ENCODE assay signal across 2 cellular contexts in the genomic region with DNA sequence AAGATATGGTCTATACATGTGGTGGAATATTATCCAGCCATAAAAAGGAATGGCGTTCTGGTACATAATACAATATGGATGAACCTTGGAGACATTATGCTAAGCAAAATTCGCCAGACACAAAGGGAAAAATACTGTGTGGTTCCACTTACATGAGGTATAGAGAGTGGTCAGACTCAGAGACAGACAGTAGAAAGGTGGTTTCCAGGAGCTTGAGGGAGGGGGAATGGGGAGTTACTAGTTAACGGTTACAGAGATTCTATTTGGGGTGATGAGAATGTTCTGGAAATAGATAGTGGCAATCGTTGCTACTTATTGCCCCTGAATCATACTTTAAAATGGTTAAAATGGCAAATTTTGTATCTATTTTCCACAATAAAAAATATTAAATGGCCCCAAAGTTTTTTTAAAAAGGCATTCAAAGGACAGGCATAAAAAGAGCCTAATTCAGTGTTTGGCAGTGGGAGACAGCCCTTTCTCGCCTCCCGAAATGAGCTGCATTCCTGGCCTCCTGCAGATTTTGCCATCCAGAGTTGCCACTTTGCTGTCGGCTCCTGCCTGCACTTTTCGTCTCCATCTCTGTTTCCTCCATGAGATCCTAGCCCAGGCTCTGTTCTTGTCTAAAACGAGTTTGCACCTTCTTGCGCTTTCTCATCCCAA.
TF ChIP-seq lines count a peak whose summit lies in the region.

No MANE protein-coding gene starts in this region.

TF ChIP-seq in SK-N-SH, 30 proteins besides CTCF, POLR2A, EP300 and RAD21 (continued from another document):
- TF ChIP-seq, protein P1, sequence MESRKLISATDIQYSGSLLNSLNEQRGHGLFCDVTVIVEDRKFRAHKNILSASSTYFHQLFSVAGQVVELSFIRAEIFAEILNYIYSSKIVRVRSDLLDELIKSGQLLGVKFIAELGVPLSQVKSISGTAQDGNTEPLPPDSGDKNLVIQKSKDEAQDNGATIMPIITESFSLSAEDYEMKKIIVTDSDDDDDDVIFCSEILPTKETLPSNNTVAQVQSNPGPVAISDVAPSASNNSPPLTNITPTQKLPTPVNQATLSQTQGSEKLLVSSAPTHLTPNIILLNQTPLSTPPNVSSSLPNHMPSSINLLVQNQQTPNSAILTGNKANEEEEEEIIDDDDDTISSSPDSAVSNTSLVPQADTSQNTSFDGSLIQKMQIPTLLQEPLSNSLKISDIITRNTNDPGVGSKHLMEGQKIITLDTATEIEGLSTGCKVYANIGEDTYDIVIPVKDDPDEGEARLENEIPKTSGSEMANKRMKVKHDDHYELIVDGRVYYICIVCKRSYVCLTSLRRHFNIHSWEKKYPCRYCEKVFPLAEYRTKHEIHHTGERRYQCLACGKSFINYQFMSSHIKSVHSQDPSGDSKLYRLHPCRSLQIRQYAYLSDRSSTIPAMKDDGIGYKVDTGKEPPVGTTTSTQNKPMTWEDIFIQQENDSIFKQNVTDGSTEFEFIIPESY (IDR thresholded peaks at IDR 0.05; ENCODE audit: borderline replicate concordance, low read depth): no peak
- TF ChIP-seq CHD2 (IDR thresholded peaks at IDR 0.05; ENCODE audit: low read length, partially characterized antibody) (no peak), FOXJ3 (CRISPR knock-in tag; IDR thresholded peaks at IDR 0.05) (no peak), MXI1 (IDR thresholded peaks at IDR 0.05; ENCODE audit: low read depth, low read length) (no peak), GATA2 (CRISPR knock-in tag; IDR thresholded peaks at IDR 0.05) (no peak), EZH2phosphoT487 (IDR thresholded peaks at IDR 0.05; ENCODE audit: borderline replicate concordance, low read depth) (no peak), RFX5 (IDR thresholded peaks at IDR 0.05; ENCODE audit: low read length) (no peak), FOXM1 (IDR thresholded peaks at IDR 0.05; ENCODE audit: low read depth) (no peak), ELF1 (IDR thresholded peaks at IDR 0.05) (no peak), YY1 (IDR thresholded peaks at IDR 0.05; ENCODE audit: low read depth) (no peak)
- TF ChIP-seq, protein P2, sequence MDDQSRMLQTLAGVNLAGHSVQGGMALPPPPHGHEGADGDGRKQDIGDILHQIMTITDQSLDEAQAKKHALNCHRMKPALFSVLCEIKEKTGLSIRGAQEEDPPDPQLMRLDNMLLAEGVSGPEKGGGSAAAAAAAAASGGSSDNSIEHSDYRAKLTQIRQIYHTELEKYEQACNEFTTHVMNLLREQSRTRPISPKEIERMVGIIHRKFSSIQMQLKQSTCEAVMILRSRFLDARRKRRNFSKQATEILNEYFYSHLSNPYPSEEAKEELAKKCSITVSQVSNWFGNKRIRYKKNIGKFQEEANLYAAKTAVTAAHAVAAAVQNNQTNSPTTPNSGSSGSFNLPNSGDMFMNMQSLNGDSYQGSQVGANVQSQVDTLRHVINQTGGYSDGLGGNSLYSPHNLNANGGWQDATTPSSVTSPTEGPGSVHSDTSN (IDR thresholded peaks at IDR 0.05): no peak
- TF ChIP-seq, protein P3, sequence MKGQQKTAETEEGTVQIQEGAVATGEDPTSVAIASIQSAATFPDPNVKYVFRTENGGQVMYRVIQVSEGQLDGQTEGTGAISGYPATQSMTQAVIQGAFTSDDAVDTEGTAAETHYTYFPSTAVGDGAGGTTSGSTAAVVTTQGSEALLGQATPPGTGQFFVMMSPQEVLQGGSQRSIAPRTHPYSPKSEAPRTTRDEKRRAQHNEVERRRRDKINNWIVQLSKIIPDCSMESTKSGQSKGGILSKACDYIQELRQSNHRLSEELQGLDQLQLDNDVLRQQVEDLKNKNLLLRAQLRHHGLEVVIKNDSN (IDR thresholded peaks at IDR 0.05; ENCODE audit: borderline replicate concordance, low read depth): no peak
- TF ChIP-seq, protein P4, sequence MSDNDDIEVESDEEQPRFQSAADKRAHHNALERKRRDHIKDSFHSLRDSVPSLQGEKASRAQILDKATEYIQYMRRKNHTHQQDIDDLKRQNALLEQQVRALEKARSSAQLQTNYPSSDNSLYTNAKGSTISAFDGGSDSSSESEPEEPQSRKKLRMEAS (IDR thresholded peaks at IDR 0.05; ENCODE audit: low read depth): no peak

TF ChIP-seq in SK-N-SH treated with all-trans-retinoic acid at 6 μM for 48 hours, 23 proteins besides CTCF, POLR2A, EP300 and RAD21 (continued from another document):
- TF ChIP-seq, protein P5, sequence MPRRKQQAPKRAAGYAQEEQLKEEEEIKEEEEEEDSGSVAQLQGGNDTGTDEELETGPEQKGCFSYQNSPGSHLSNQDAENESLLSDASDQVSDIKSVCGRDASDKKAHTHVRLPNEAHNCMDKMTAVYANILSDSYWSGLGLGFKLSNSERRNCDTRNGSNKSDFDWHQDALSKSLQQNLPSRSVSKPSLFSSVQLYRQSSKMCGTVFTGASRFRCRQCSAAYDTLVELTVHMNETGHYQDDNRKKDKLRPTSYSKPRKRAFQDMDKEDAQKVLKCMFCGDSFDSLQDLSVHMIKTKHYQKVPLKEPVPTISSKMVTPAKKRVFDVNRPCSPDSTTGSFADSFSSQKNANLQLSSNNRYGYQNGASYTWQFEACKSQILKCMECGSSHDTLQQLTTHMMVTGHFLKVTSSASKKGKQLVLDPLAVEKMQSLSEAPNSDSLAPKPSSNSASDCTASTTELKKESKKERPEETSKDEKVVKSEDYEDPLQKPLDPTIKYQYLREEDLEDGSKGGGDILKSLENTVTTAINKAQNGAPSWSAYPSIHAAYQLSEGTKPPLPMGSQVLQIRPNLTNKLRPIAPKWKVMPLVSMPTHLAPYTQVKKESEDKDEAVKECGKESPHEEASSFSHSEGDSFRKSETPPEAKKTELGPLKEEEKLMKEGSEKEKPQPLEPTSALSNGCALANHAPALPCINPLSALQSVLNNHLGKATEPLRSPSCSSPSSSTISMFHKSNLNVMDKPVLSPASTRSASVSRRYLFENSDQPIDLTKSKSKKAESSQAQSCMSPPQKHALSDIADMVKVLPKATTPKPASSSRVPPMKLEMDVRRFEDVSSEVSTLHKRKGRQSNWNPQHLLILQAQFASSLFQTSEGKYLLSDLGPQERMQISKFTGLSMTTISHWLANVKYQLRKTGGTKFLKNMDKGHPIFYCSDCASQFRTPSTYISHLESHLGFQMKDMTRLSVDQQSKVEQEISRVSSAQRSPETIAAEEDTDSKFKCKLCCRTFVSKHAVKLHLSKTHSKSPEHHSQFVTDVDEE (CRISPR knock-in tag; IDR thresholded peaks at IDR 0.05): no peak
- TF ChIP-seq ZNF70 (CRISPR knock-in tag; IDR thresholded peaks at IDR 0.05): no peak
- TF ChIP-seq ZNF565 (CRISPR knock-in tag; conservative IDR thresholded peaks at IDR 0.05; ENCODE audit: low read depth): no peak
- TF ChIP-seq ESRRG (CRISPR knock-in tag; IDR thresholded peaks at IDR 0.05): no peak
- TF ChIP-seq, protein P6, sequence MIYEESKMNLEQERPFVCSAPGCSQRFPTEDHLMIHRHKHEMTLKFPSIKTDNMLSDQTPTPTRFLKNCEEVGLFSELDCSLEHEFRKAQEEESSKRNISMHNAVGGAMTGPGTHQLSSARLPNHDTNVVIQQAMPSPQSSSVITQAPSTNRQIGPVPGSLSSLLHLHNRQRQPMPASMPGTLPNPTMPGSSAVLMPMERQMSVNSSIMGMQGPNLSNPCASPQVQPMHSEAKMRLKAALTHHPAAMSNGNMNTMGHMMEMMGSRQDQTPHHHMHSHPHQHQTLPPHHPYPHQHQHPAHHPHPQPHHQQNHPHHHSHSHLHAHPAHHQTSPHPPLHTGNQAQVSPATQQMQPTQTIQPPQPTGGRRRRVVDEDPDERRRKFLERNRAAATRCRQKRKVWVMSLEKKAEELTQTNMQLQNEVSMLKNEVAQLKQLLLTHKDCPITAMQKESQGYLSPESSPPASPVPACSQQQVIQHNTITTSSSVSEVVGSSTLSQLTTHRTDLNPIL (CRISPR knock-in tag; IDR thresholded peaks at IDR 0.05; ENCODE audit: low read depth): no peak
- TF ChIP-seq, protein P7, sequence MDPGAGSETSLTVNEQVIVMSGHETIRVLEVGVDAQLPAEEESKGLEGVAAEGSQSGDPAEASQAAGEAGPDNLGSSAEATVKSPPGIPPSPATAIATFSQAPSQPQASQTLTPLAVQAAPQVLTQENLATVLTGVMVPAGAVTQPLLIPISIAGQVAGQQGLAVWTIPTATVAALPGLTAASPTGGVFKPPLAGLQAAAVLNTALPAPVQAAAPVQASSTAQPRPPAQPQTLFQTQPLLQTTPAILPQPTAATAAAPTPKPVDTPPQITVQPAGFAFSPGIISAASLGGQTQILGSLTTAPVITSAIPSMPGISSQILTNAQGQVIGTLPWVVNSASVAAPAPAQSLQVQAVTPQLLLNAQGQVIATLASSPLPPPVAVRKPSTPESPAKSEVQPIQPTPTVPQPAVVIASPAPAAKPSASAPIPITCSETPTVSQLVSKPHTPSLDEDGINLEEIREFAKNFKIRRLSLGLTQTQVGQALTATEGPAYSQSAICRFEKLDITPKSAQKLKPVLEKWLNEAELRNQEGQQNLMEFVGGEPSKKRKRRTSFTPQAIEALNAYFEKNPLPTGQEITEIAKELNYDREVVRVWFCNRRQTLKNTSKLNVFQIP (CRISPR knock-in tag; IDR thresholded peaks at IDR 0.05; ENCODE audit: borderline replicate concordance, low read depth): no peak
- TF ChIP-seq, protein P8, sequence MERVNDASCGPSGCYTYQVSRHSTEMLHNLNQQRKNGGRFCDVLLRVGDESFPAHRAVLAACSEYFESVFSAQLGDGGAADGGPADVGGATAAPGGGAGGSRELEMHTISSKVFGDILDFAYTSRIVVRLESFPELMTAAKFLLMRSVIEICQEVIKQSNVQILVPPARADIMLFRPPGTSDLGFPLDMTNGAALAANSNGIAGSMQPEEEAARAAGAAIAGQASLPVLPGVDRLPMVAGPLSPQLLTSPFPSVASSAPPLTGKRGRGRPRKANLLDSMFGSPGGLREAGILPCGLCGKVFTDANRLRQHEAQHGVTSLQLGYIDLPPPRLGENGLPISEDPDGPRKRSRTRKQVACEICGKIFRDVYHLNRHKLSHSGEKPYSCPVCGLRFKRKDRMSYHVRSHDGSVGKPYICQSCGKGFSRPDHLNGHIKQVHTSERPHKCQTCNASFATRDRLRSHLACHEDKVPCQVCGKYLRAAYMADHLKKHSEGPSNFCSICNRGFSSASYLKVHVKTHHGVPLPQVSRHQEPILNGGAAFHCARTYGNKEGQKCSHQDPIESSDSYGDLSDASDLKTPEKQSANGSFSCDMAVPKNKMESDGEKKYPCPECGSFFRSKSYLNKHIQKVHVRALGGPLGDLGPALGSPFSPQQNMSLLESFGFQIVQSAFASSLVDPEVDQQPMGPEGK (CRISPR knock-in tag; IDR thresholded peaks at IDR 0.05; ENCODE audit: borderline replicate concordance): no peak
- no peak for TF ChIP-seq GLIS3 (CRISPR knock-in tag; IDR thresholded peaks at IDR 0.05)
- no peak for TF ChIP-seq ZFP3 (CRISPR knock-in tag; IDR thresholded peaks at IDR 0.05)
